In the genomic region with DNA sequence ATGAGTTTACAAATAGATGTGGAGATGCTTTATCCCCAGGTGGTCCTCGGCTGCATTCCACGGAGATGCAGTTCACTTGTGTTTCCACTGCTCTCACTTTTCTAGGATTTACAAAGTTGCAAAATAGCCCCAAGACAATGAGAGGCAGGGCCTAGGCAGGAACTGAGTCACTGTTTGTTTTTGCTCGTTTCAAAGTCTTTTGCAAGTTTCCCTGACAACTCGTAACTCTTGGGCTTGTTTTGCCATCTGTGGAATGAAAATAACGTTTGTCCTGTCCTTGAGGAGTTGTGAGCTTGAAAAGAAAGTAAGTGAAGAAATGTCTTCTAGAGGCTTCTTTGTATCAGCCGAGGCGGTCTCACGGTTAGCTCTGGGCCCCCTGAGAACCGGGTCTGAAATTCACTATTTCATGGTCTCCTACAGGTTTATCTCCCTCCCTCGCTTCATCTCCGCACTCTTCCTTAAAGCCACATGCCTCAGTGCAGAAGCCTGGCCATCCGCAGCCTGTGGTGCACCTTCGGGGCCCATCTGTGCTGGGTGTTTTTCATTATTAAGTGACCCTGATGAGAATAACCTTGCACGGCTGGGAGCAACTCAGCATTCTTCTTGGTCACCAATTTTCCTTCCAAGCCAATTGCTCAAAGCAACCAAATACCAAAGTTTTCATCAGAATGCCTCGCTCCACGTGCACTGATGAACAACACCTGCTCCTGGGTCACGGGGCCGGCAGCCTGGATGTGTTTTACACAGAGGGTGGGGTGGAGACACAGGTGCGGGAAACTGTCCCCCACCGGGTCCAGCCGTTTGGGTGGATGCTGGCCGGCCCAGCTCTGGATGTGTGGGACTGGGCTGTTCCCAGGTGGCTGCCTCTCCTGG, we compare ENCODE assay signal across 8 cellular contexts.
DNase-seq lines count a peak whose midpoint lies in the region; TF ChIP-seq lines count a peak whose summit lies in the region.
"Not testable (repeated sequence)": the region's sequence is repeated elsewhere in the genome, so short reads cannot be mapped to it uniquely, and the experiment has no call there.

No MANE protein-coding gene starts in this region.

- intact Hi-C loops in left ventricle myocardium inferior (cut with micrococcal nuclease), result not testable (repeated sequence)

- not testable (repeated sequence) for H3K4me1 ChIP-seq in duodenal mucosa (ENCODE audit: control insufficient read depth in 1 of 2, insufficient read depth in 2 of 2, low read length in 2 of 2)
- H3K4me1 ChIP-seq in left ventricle myocardium inferior (peaks cover 37% of the 10 kb centered on the region), muscle layer of colon (ENCODE audit: insufficient read depth, low read length) (peaks cover 17% of the 10 kb centered on the region)

- peak overlapping the region; percentile 49 for H3K4me3 Mint-ChIP-seq in activated naive CD4-positive, alpha-beta T cell treated with anti-CD3 and anti-CD28 coated beads, Interleukin-2, amount 10 ng/mL, durations not matched to agents 7 days and 5 days

- peaks cover 57% of the 10 kb centered on the region for H3K4me1 Mint-ChIP-seq in activated naive CD4-positive, alpha-beta T cell treated with anti-CD3 and anti-CD28 coated beads, Interleukin-2, amount 10 ng/mL, durations not matched to agents 7 days and 5 days

- not testable (repeated sequence) for H3K27me3 ChIP-seq in HL-60 (ENCODE audit: insufficient read depth, poor library complexity, severe bottlenecking); duodenal mucosa (ENCODE audit: control insufficient read depth in 1 of 2, insufficient read depth in 2 of 2, low read length in 2 of 2); left ventricle myocardium inferior (ENCODE audit: low read depth); muscle layer of colon (ENCODE audit: control insufficient read depth in 1 of 2, insufficient read depth in 2 of 2, low read length in 2 of 2)

- not testable (repeated sequence) for H3K27me3 Mint-ChIP-seq in activated naive CD4-positive, alpha-beta T cell treated with anti-CD3 and anti-CD28 coated beads, Interleukin-2, amount 10 ng/mL, durations not matched to agents 7 days and 5 days

- H3K4me3 ChIP-seq in HL-60 (replicated peaks; ENCODE audit: insufficient read depth, low read length); duodenal mucosa (ENCODE audit: low read depth in 1 of 2, low read length in 2 of 2); muscle layer of colon (ENCODE audit: low read depth in 1 of 2, low read length in 2 of 2): not testable (repeated sequence)
- H3K4me3 ChIP-seq in left ventricle myocardium inferior, result peak overlapping the region; percentile 15

- DNase-seq in AG20443 (ENCODE audit: low spot score) (peak; percentile 80), HL-60 (ENCODE audit: low read depth in 1 of 2, low spot score in 1 of 2) (peak; percentile 41 to 81), RKO (ENCODE audit: low spot score) (peak; percentile 51), smooth muscle cell of the brain vasculature (ENCODE audit: low read depth, low spot score) (peak; percentile 86)
- DNase-seq in activated naive CD4-positive, alpha-beta T cell treated with anti-CD3 and anti-CD28 coated beads, Interleukin-2, amount 10 ng/mL, durations not matched to agents 7 days and 5 days, result peak; percentile 55
- not testable (repeated sequence) for DNase-seq in left ventricle myocardium inferior

- H3K9ac ChIP-seq in duodenal mucosa (ENCODE audit: low read depth in 1 of 2, low read length in 2 of 2); muscle layer of colon (ENCODE audit: low read length): not testable (repeated sequence)

- H3K27ac Mint-ChIP-seq in activated naive CD4-positive, alpha-beta T cell treated with anti-CD3 and anti-CD28 coated beads, Interleukin-2, amount 10 ng/mL, durations not matched to agents 7 days and 5 days, result peak overlapping the region; percentile 89

- not testable (repeated sequence) for H3K9me3 Mint-ChIP-seq in activated naive CD4-positive, alpha-beta T cell treated with anti-CD3 and anti-CD28 coated beads, Interleukin-2, amount 10 ng/mL, durations not matched to agents 7 days and 5 days

- H3K9me3 ChIP-seq in duodenal mucosa (ENCODE audit: control insufficient read depth in 1 of 2, low read length in 2 of 2); left ventricle myocardium inferior (replicated peaks); muscle layer of colon (ENCODE audit: low read length): not testable (repeated sequence)

- H3K36me3 Mint-ChIP-seq in activated naive CD4-positive, alpha-beta T cell treated with anti-CD3 and anti-CD28 coated beads, Interleukin-2, amount 10 ng/mL, durations not matched to agents 7 days and 5 days, result peaks cover 30% of the 10 kb centered on the region

- CTCF ChIA-PET in activated naive CD4-positive, alpha-beta T cell treated with anti-CD3 and anti-CD28 coated beads, Interleukin-2, amount 10 ng/mL, durations not matched to agents 7 days and 5 days (lab: Charles Lee), result not testable (repeated sequence)

- not testable (repeated sequence) for TF ChIP-seq CTCF in HL-60 (IDR thresholded peaks at IDR 0.05; ENCODE audit: insufficient read depth, low read length)
- TF ChIP-seq CTCF in left ventricle myocardium inferior (IDR thresholded peaks at IDR 0.05; ENCODE audit: borderline replicate concordance), result peak; percentile 24

- H3K27ac ChIP-seq in HL-60 (replicated peaks) (peak overlapping the region; percentile 92), duodenal mucosa (ENCODE audit: low read depth, low read length) (peak overlapping the region; percentile 42), left ventricle myocardium inferior (replicated peaks) (peak overlapping the region; percentile 88), muscle layer of colon (ENCODE audit: low read depth, low read length) (peak overlapping the region; percentile 58)

- not testable (repeated sequence) for H3K36me3 ChIP-seq in duodenal mucosa (ENCODE audit: control insufficient read depth in 1 of 2, insufficient read depth in 2 of 2, low read length in 2 of 2); left ventricle myocardium inferior; muscle layer of colon (ENCODE audit: insufficient read depth, low read length)

Comparison
In these comparisons a context has a peak if more than half of its experiments do, and no peak if none do; other contexts are left out.
1. H3K27ac ChIP-seq: peak in every context shown above with its lines; median percentile 92 in HL-60; 88 in left ventricle myocardium inferior; 58 in muscle layer of colon; 42 in duodenal mucosa.